Comparison of ENCODE assay signal across 9 cellular contexts in genomic region chr2:197517150-197517549, GRCh38. TPM values are rescaled to one million over a fixed set of nuclear protein-coding genes. Genes with fewer than 3 reads are reported as not detected.
A peak's percentile ranks its signal among the peaks of the same experiment; 100 is the strongest.
DNase-seq lines count a peak whose midpoint lies in the region; ATAC-seq and TF ChIP-seq lines count a peak whose summit lies in the region.
"Had no signal": no experiment of that assay in that cellular context is flagged by ENCODE, and none has a peak within 500 bp of the region (broad histone marks: within the 10 kb centered on the region; RNA-seq: fewer than 3 reads in every experiment).

No MANE protein-coding gene starts in this region.

- no peak for DNase-seq in HL-60 (ENCODE audit: low read depth in 1 of 2, low spot score in 1 of 2)
- DNase-seq in MCF 10A (ENCODE audit: unreplicated experiment), result no peak
- DNase-seq in stimulated activated CD4-positive, alpha-beta T cell treated with anti-CD3 and anti-CD28 coated beads, Interleukin-2, amount 100 ng/mL, for 24 hours, result no peak
- no peak for DNase-seq in activated effector memory CD4-positive, alpha-beta T cell treated with anti-CD3 and anti-CD28 coated beads, Interleukin-2, amount 50 U/mL, for 16 hours
- DNase-seq in T-helper 9 cell, result no peak
- DNase-seq: stimulated activated CD4-positive, alpha-beta T cell treated with anti-CD3 and anti-CD28 coated beads, Interleukin-2, amount 100 ng/mL, for 48 hours had no signal

- no peaks in the 10 kb centered on the region for H3K9me3 ChIP-seq in muscle layer of colon (ENCODE audit: low read length)

- H3K36me3 Mint-ChIP-seq in MCF 10A (ENCODE audit: insufficient read depth, unreplicated experiment), result peaks cover 19% of the 10 kb centered on the region

- POLR2A ChIA-PET in MCF 10A (lab: Yijun Ruan, JAX), result interaction anchor here (1.1 to 6.2 kb wide), 14 partner anchors 9 to 263 kb away, joined by 3 to 366 read pairs (median 22); partner anchors contain the start of genes COQ10B, HSPD1, HSPE1 and MARS2

- H3K27me3 Mint-ChIP-seq in MCF 10A (ENCODE audit: insufficient read depth, unreplicated experiment), result no peaks in the 10 kb centered on the region

- intact Hi-C loops in MCF 10A (cut with micrococcal nuclease), result loop anchor here (5.0 kb wide), 1 partner anchor 80 kb away; no protein-coding TSS in a partner anchor

- H2AFZ ChIP-seq in ACC112 (ENCODE audit: low read length, unreplicated experiment), result no peak overlapping the region

- H3K4me1 Mint-ChIP-seq in MCF 10A (ENCODE audit: insufficient read depth, unreplicated experiment), result peaks cover 15% of the 10 kb centered on the region

- peaks cover 67% of the 10 kb centered on the region for H3K79me2 ChIP-seq in ACC112 (ENCODE audit: control insufficient read depth, insufficient read depth, low read length, unreplicated experiment)

- no TSS peak for BruUV-seq in MCF 10A (replicated peaks; lab: Mats Ljungman, UMichigan)

- H3K4me3 ChIP-seq in ACC112 (ENCODE audit: low read depth, low read length) (peak overlapping the region; percentile 79), HL-60 (replicated peaks; ENCODE audit: insufficient read depth, low read length) (peak overlapping the region; percentile 99), muscle layer of colon (ENCODE audit: low read depth in 1 of 2, low read length in 2 of 2) (peak overlapping the region in 1 of 2 donors; percentile 80)

- peaks cover 18% of the 10 kb centered on the region for H3K4me1 ChIP-seq in ACC112 (ENCODE audit: control insufficient read depth, insufficient read depth, low read length, unreplicated experiment)
- H3K4me1 ChIP-seq in muscle layer of colon (ENCODE audit: insufficient read depth, low read length), result peaks cover 13% of the 10 kb centered on the region

- H3K9me3 Mint-ChIP-seq in MCF 10A (ENCODE audit: unreplicated experiment), result no peaks in the 10 kb centered on the region

- no peak overlapping the region for H3K27ac ChIP-seq in ACC112 (ENCODE audit: low read depth, low read length)
- peak overlapping the region; percentile 80; the same call in 1 of the 2 replicates for H3K27ac ChIP-seq in HL-60 (replicated peaks)
- H3K27ac ChIP-seq in muscle layer of colon (ENCODE audit: low read depth, low read length), result no peak overlapping the region

- no peak for ATAC-seq in HG02610 (IDR thresholded peaks at IDR 0.05; ENCODE audit: unreplicated experiment)

- CTCF ChIA-PET in MCF 10A (lab: Yijun Ruan, JAX), result interaction anchor here (1.0 to 1.4 kb wide), 2 partner anchors 52 to 190 kb away, joined by 3 to 4 read pairs; no protein-coding TSS in a partner anchor

- TF ChIP-seq CTCF in HL-60 (IDR thresholded peaks at IDR 0.05; ENCODE audit: insufficient read depth, low read length) (no peak), MCF 10A (IDR thresholded peaks at IDR 0.05; ENCODE audit: unreplicated experiment) (no peak)

- peak overlapping the region; percentile 98 for H3K27ac Mint-ChIP-seq in MCF 10A (ENCODE audit: low read depth, unreplicated experiment)

- peak overlapping the region; percentile 87 for H3K9ac ChIP-seq in muscle layer of colon (ENCODE audit: low read length)

- H3K27me3 ChIP-seq in ACC112 (ENCODE audit: insufficient read depth, low read length) (no peaks in the 10 kb centered on the region), HL-60 (ENCODE audit: insufficient read depth, poor library complexity, severe bottlenecking) (no peaks in the 10 kb centered on the region), muscle layer of colon (ENCODE audit: control insufficient read depth in 1 of 2, insufficient read depth in 2 of 2, low read length in 2 of 2) (no peaks in the 10 kb centered on the region)

- H3K36me3 ChIP-seq in ACC112 (ENCODE audit: insufficient read depth, low read length), result no peaks in the 10 kb centered on the region
- H3K36me3 ChIP-seq in muscle layer of colon (ENCODE audit: insufficient read depth, low read length), result no peaks in the 10 kb centered on the region

- H3K4me3 Mint-ChIP-seq in MCF 10A (ENCODE audit: unreplicated experiment), result peak overlapping the region; percentile 96

RNA-seq across cellular contexts. Expression of gene MOB4, which starts 1.3 kb away (rescaled TPM):
- 15.6 and 20.5 TPM in 2 replicates for total RNA-seq in MCF 10A (2022)

RNA-seq across cellular contexts. Expression of gene HSPE1, which starts 17.0 kb away (rescaled TPM):
- total RNA-seq in MCF 10A (2022), result 80.0 and 95.2 TPM in 2 replicates

RNA-seq across cellular contexts. Expression of gene HSPD1, which starts 17.5 kb away (rescaled TPM):
- total RNA-seq in MCF 10A (2022), result 681 and 693 TPM in 2 replicates
